In the genomic region with DNA sequence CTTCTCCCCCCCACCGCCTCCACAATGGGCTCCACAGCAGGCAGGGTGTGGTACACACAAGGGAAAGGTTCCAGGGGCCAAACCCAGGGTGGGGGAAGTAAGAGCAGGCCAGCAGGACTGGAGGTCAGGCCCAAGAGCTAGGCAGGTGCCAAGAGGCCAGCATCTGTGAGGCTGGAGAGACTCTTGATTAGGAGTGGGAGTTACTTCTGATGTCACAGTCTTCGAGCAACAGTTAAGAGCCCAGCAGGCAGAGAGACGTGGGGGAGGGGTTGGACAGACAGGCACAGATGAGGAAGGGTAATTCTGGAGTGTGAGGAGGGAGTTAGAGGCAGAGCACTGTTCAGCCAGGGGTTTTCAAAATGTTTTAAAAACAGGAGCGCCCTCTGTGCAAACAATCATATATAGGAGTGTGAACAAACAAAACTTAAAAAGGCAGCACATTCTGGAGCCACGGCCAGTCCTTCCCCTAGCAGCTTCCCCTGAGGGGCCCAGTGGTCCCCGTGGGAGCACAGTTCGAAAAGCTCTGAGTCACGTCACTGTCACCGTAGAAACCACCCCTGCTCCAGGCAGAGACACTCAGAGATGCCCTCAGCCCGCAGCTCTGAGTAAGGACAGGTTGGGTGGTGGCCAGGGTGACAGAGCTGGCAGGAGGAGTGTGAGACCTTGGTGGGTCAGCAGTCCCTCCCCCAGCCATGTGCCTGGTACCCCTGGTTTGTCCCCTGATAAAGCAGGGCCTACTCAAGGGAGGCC, we compare ENCODE assay signal across 1 cellular context.
TF ChIP-seq lines count a peak whose summit lies in the region.

No MANE protein-coding gene starts in this region.

TF ChIP-seq in K562, 482 proteins besides CTCF, POLR2A, EP300 and RAD21 (continued from another document and continues in another):
- TF ChIP-seq, protein P1, sequence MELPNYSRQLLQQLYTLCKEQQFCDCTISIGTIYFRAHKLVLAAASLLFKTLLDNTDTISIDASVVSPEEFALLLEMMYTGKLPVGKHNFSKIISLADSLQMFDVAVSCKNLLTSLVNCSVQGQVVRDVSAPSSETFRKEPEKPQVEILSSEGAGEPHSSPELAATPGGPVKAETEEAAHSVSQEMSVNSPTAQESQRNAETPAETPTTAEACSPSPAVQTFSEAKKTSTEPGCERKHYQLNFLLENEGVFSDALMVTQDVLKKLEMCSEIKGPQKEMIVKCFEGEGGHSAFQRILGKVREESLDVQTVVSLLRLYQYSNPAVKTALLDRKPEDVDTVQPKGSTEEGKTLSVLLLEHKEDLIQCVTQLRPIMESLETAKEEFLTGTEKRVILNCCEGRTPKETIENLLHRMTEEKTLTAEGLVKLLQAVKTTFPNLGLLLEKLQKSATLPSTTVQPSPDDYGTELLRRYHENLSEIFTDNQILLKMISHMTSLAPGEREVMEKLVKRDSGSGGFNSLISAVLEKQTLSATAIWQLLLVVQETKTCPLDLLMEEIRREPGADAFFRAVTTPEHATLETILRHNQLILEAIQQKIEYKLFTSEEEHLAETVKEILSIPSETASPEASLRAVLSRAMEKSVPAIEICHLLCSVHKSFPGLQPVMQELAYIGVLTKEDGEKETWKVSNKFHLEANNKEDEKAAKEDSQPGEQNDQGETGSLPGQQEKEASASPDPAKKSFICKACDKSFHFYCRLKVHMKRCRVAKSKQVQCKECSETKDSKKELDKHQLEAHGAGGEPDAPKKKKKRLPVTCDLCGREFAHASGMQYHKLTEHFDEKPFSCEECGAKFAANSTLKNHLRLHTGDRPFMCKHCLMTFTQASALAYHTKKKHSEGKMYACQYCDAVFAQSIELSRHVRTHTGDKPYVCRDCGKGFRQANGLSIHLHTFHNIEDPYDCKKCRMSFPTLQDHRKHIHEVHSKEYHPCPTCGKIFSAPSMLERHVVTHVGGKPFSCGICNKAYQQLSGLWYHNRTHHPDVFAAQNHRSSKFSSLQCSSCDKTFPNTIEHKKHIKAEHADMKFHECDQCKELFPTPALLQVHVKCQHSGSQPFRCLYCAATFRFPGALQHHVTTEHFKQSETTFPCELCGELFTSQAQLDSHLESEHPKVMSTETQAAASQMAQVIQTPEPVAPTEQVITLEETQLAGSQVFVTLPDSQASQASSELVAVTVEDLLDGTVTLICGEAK (IDR thresholded peaks at IDR 0.05): 0 out of 2 replicates have a peak, but pooled peaks have one; percentile 26
- TF ChIP-seq, protein P1 (CRISPR knock-in tag; IDR thresholded peaks at IDR 0.05): no peak
- no peak for TF ChIP-seq ZNF561 (CRISPR knock-in tag; conservative IDR thresholded peaks at IDR 0.05)
- TF ChIP-seq SETDB1 (IDR thresholded peaks at IDR 0.05; ENCODE audit: low read length): no peak
- peak; percentile 66 for TF ChIP-seq MTA1 (IDR thresholded peaks at IDR 0.05; ENCODE audit: borderline replicate concordance)
- no peak for TF ChIP-seq FUS (optimal IDR thresholded peaks at IDR 0.05; ENCODE audit: low read depth, low read length)
- no peak for TF ChIP-seq GABPB1 (CRISPR knock-in tag; IDR thresholded peaks at IDR 0.05)
- TF ChIP-seq, protein P2, sequence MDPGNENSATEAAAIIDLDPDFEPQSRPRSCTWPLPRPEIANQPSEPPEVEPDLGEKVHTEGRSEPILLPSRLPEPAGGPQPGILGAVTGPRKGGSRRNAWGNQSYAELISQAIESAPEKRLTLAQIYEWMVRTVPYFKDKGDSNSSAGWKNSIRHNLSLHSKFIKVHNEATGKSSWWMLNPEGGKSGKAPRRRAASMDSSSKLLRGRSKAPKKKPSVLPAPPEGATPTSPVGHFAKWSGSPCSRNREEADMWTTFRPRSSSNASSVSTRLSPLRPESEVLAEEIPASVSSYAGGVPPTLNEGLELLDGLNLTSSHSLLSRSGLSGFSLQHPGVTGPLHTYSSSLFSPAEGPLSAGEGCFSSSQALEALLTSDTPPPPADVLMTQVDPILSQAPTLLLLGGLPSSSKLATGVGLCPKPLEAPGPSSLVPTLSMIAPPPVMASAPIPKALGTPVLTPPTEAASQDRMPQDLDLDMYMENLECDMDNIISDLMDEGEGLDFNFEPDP (CRISPR knock-in tag; IDR thresholded peaks at IDR 0.05): no peak
- TF ChIP-seq SLC30A9 (CRISPR knock-in tag; IDR thresholded peaks at IDR 0.05): no peak
- TF ChIP-seq RBFOX2 (IDR thresholded peaks at IDR 0.05; ENCODE audit: low read depth, low read length): 0 out of 2 replicates have a peak, but pooled peaks have one; percentile 1
- no peak for TF ChIP-seq YY1 (IDR thresholded peaks at IDR 0.05; ENCODE audit: borderline replicate concordance in 1 of 3, control insufficient read depth in 1 of 3, extremely low read depth in 1 of 3, insufficient read depth in 3 of 3, insufficient read length in 1 of 3, insufficient replicate concordance in 2 of 3, low read depth in 1 of 3, low read length in 2 of 3)
- TF ChIP-seq, protein P3, sequence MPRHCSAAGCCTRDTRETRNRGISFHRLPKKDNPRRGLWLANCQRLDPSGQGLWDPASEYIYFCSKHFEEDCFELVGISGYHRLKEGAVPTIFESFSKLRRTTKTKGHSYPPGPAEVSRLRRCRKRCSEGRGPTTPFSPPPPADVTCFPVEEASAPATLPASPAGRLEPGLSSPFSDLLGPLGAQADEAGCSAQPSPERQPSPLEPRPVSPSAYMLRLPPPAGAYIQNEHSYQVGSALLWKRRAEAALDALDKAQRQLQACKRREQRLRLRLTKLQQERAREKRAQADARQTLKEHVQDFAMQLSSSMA (CRISPR knock-in tag; IDR thresholded peaks at IDR 0.05): no peak
- no peak for TF ChIP-seq ZNF197 (CRISPR knock-in tag; IDR thresholded peaks at IDR 0.05; ENCODE audit: low read depth)
- TF ChIP-seq RAD51 (IDR thresholded peaks at IDR 0.05; ENCODE audit: borderline replicate concordance, low read depth): no peak
- peak; percentile 57; the same call in 1 of the 2 replicates for TF ChIP-seq CC2D1A (IDR thresholded peaks at IDR 0.05)
- no peak for TF ChIP-seq ESRRA (IDR thresholded peaks at IDR 0.05; ENCODE audit: borderline replicate concordance, low read depth)
- 0 out of 2 replicates have a peak, but pooled peaks have one; percentile 10 for TF ChIP-seq ELF4 (CRISPR knock-in tag; IDR thresholded peaks at IDR 0.05)
- TF ChIP-seq TEAD4 (IDR thresholded peaks at IDR 0.05; ENCODE audit: low read length): peak; percentile 49
- no peak for TF ChIP-seq TEAD4 (CRISPR knock-in tag; IDR thresholded peaks at IDR 0.05; ENCODE audit: borderline replicate concordance)
- no peak for TF ChIP-seq MEF2D (tag; conservative IDR thresholded peaks at IDR 0.05; ENCODE audit: low read depth)
- TF ChIP-seq ZNF586 (CRISPR knock-in tag; conservative IDR thresholded peaks at IDR 0.05): no peak
- no peak; the same call in none of the 2 replicates for TF ChIP-seq SOX6 (IDR thresholded peaks at IDR 0.05)
- no peak for TF ChIP-seq ZNF57 (CRISPR knock-in tag; IDR thresholded peaks at IDR 0.05)
- peak; percentile 70; the same call in 1 of the 2 replicates for TF ChIP-seq CTBP1 (IDR thresholded peaks at IDR 0.05; ENCODE audit: borderline replicate concordance)
- TF ChIP-seq, protein P4, sequence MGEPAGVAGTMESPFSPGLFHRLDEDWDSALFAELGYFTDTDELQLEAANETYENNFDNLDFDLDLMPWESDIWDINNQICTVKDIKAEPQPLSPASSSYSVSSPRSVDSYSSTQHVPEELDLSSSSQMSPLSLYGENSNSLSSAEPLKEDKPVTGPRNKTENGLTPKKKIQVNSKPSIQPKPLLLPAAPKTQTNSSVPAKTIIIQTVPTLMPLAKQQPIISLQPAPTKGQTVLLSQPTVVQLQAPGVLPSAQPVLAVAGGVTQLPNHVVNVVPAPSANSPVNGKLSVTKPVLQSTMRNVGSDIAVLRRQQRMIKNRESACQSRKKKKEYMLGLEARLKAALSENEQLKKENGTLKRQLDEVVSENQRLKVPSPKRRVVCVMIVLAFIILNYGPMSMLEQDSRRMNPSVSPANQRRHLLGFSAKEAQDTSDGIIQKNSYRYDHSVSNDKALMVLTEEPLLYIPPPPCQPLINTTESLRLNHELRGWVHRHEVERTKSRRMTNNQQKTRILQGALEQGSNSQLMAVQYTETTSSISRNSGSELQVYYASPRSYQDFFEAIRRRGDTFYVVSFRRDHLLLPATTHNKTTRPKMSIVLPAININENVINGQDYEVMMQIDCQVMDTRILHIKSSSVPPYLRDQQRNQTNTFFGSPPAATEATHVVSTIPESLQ (CRISPR knock-in tag; IDR thresholded peaks at IDR 0.05): no peak
- TF ChIP-seq HDAC8 (tag; IDR thresholded peaks at IDR 0.05): no peak
- TF ChIP-seq ZNF324 (CRISPR knock-in tag; IDR thresholded peaks at IDR 0.05): no peak
- TF ChIP-seq HDAC1 (IDR thresholded peaks at IDR 0.05): peak in 1 of 2 experiments; percentile 71; a peak in 2 of 4 replicates
- TF ChIP-seq U2AF2 (optimal IDR thresholded peaks at IDR 0.05; ENCODE audit: low read depth, low read length): no peak
- TF ChIP-seq, protein P5, sequence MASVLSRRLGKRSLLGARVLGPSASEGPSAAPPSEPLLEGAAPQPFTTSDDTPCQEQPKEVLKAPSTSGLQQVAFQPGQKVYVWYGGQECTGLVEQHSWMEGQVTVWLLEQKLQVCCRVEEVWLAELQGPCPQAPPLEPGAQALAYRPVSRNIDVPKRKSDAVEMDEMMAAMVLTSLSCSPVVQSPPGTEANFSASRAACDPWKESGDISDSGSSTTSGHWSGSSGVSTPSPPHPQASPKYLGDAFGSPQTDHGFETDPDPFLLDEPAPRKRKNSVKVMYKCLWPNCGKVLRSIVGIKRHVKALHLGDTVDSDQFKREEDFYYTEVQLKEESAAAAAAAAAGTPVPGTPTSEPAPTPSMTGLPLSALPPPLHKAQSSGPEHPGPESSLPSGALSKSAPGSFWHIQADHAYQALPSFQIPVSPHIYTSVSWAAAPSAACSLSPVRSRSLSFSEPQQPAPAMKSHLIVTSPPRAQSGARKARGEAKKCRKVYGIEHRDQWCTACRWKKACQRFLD (CRISPR knock-in tag; IDR thresholded peaks at IDR 0.05): peak; percentile 68; the same call in 1 of the 2 replicates
- TF ChIP-seq SREBF2 (CRISPR knock-in tag; IDR thresholded peaks at IDR 0.05): no peak
- TF ChIP-seq TAF15 (IDR thresholded peaks at IDR 0.05; ENCODE audit: low read depth, low read length): no peak
- no peak for TF ChIP-seq KLF10 (CRISPR knock-in tag; IDR thresholded peaks at IDR 0.05)
- TF ChIP-seq, protein P6, sequence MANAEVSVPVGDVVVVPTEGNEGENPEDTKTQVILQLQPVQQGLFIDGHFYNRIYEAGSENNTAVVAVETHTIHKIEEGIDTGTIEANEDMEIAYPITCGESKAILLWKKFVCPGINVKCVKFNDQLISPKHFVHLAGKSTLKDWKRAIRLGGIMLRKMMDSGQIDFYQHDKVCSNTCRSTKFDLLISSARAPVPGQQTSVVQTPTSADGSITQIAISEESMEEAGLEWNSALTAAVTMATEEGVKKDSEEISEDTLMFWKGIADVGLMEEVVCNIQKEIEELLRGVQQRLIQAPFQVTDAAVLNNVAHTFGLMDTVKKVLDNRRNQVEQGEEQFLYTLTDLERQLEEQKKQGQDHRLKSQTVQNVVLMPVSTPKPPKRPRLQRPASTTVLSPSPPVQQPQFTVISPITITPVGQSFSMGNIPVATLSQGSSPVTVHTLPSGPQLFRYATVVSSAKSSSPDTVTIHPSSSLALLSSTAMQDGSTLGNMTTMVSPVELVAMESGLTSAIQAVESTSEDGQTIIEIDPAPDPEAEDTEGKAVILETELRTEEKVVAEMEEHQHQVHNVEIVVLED (CRISPR knock-in tag; IDR thresholded peaks at IDR 0.05): no peak
- peak; percentile 64; the same call in 1 of the 2 replicates for TF ChIP-seq ZEB2 (IDR thresholded peaks at IDR 0.05)
- no peak for TF ChIP-seq NFE2L1 (tag; IDR thresholded peaks at IDR 0.05; ENCODE audit: borderline replicate concordance, low read depth)
- TF ChIP-seq ZNF436 (CRISPR knock-in tag; IDR thresholded peaks at IDR 0.05): no peak
- TF ChIP-seq ZKSCAN8 (CRISPR knock-in tag; IDR thresholded peaks at IDR 0.05): no peak
- TF ChIP-seq FOXA3 (CRISPR knock-in tag; conservative IDR thresholded peaks at IDR 0.05 in 1 of 2, IDR thresholded peaks at IDR 0.05 in 1 of 2): no peak
- TF ChIP-seq SMARCC2 (IDR thresholded peaks at IDR 0.05; ENCODE audit: low read depth): no peak
- no peak for TF ChIP-seq PYGO2 (tag; IDR thresholded peaks at IDR 0.05)
- TF ChIP-seq NFYB (IDR thresholded peaks at IDR 0.05; ENCODE audit: extremely low read depth, insufficient read length): no peak
- TF ChIP-seq ZKSCAN1 (IDR thresholded peaks at IDR 0.05; ENCODE audit: low read depth, low read length): no peak
- no peak for TF ChIP-seq SRF (CRISPR knock-in tag; IDR thresholded peaks at IDR 0.05)
- TF ChIP-seq, protein P7, sequence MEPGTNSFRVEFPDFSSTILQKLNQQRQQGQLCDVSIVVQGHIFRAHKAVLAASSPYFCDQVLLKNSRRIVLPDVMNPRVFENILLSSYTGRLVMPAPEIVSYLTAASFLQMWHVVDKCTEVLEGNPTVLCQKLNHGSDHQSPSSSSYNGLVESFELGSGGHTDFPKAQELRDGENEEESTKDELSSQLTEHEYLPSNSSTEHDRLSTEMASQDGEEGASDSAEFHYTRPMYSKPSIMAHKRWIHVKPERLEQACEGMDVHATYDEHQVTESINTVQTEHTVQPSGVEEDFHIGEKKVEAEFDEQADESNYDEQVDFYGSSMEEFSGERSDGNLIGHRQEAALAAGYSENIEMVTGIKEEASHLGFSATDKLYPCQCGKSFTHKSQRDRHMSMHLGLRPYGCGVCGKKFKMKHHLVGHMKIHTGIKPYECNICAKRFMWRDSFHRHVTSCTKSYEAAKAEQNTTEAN (CRISPR knock-in tag; IDR thresholded peaks at IDR 0.05): no peak
- TF ChIP-seq TCF3 (CRISPR knock-in tag; IDR thresholded peaks at IDR 0.05): peak; percentile 60
- TF ChIP-seq MCM3 (IDR thresholded peaks at IDR 0.05): no peak
- TF ChIP-seq RFX5 (IDR thresholded peaks at IDR 0.05; ENCODE audit: low read depth, low read length): no peak
- no peak for TF ChIP-seq MYC (IDR thresholded peaks at IDR 0.05; ENCODE audit: low read depth, low read length)
- TF ChIP-seq MYC (CRISPR knock-in tag; IDR thresholded peaks at IDR 0.05; ENCODE audit: borderline replicate concordance, low read depth): no peak
